1 cellular context compared by ENCODE assay signal in genomic region chr9:107338911-107339659, GRCh38.
TF ChIP-seq lines count a peak whose summit lies in the region.

No MANE protein-coding gene starts in this region.

TF ChIP-seq in IMR-90, 13 proteins besides CTCF, POLR2A, EP300 and RAD21:
- no peak for TF ChIP-seq USF2 (IDR thresholded peaks at IDR 0.05; ENCODE audit: low read depth, low read length)
- no peak for TF ChIP-seq NFE2L2 (IDR thresholded peaks at IDR 0.05; ENCODE audit: low read depth, low read length)
- TF ChIP-seq CHD1 (IDR thresholded peaks at IDR 0.05; ENCODE audit: low read depth, low read length), result no peak
- no peak for TF ChIP-seq ELK1 (IDR thresholded peaks at IDR 0.05; ENCODE audit: borderline replicate concordance, low read depth, low read length)
- TF ChIP-seq RCOR1 (IDR thresholded peaks at IDR 0.05; ENCODE audit: insufficient replicate concordance, low read length), result no peak
- no peak for TF ChIP-seq CEBPB (IDR thresholded peaks at IDR 0.05; ENCODE audit: low read depth, low read length)
- TF ChIP-seq RFX5 (IDR thresholded peaks at IDR 0.05; ENCODE audit: low read depth, low read length), result no peak
- TF ChIP-seq MAZ (IDR thresholded peaks at IDR 0.05; ENCODE audit: borderline replicate concordance, low read depth, low read length), result no peak
- no peak for TF ChIP-seq MAFK (IDR thresholded peaks at IDR 0.05; ENCODE audit: low read depth, low read length)
- TF ChIP-seq MXI1 (IDR thresholded peaks at IDR 0.05; ENCODE audit: borderline replicate concordance, low read depth, low read length), result no peak
- no peak for TF ChIP-seq BHLHE40 (IDR thresholded peaks at IDR 0.05; ENCODE audit: low read depth, low read length)
- no peak for TF ChIP-seq SMC3 (IDR thresholded peaks at IDR 0.05; ENCODE audit: low read depth, low read length)
- TF ChIP-seq FOS (IDR thresholded peaks at IDR 0.05; ENCODE audit: low read depth, low read length), result no peak
